15 cellular contexts compared by ENCODE assay signal in genomic region chr6:43940393-43941087, GRCh38.
"Had no signal": no experiment of that assay in that cellular context is flagged by ENCODE, and none has a peak within 500 bp of the region (broad histone marks: within the 10 kb centered on the region; RNA-seq: fewer than 3 reads in every experiment).

No MANE protein-coding gene starts in this region.

- H3K4me1 ChIP-seq: colonic mucosa, esophagus squamous epithelium, lower lobe of right lung, tibial nerve had no signal

- H3K27me3 ChIP-seq: colonic mucosa, esophagus squamous epithelium, ovary, tibial nerve had no signal

- H3K27ac ChIP-seq: colonic mucosa, esophagus squamous epithelium, lower lobe of right lung, ovary, tibial nerve had no signal

- ATAC-seq: activated CD4-positive, CD25-positive, alpha-beta regulatory T cell treated with anti-CD3 and anti-CD28 coated beads, Interleukin-2, amount 50 U/mL, for 24 hours; lower lobe of right lung; stimulated activated memory B cell treated with anti-CD40 and anti-IgM and Interleukin-4, amounts not matched to agents 10 μg/mL and 1 μg/mL and 100 μg/mL, for 72 hours; T-cell had no signal

- H3K36me3 ChIP-seq: colonic mucosa, esophagus squamous epithelium, lower lobe of right lung, ovary, tibial nerve had no signal

- H3K9me3 ChIP-seq: colonic mucosa, ovary had no signal

- H3K4me3 ChIP-seq: colonic mucosa, esophagus squamous epithelium, lower lobe of right lung, ovary, tibial nerve had no signal

- DNase-seq: activated CD4-positive, alpha-beta T cell treated with anti-CD3 and anti-CD28 coated beads, Interleukin-2, amount 50 U/mL, for 1 hour; activated T-cell treated with anti-CD3 and anti-CD28 coated beads, Interleukin-2, amount 50 U/mL, for 24 hours; amniotic stem cell; central memory CD4-positive, alpha-beta T cell; colonic mucosa; effector CD4-positive, alpha-beta T cell; esophagus squamous epithelium; lower lobe of right lung; nephron progenitor cell; T-helper 9 cell had no signal
